ENCODE assay signal across 8 cellular contexts in genomic region chr7:101814996-101815825, GRCh38. TPM values are rescaled to one million over a fixed set of nuclear protein-coding genes. Genes with fewer than 3 reads are reported as not detected.
A peak's percentile ranks its signal among the peaks of the same experiment; 100 is the strongest.
DNase-seq lines count a peak whose midpoint lies in the region; ATAC-seq, FAIRE-seq and TF ChIP-seq lines count a peak whose summit lies in the region.

No MANE protein-coding gene starts in this region.

- no peak for TF ChIP-seq POLR2A in transverse colon (IDR thresholded peaks at IDR 0.05)

- H3K36me3 ChIP-seq in transverse colon = no peaks in the 10 kb centered on the region

- TF ChIP-seq CTCF in omental fat pad (IDR thresholded peaks at IDR 0.05) (no peak), transverse colon (IDR thresholded peaks at IDR 0.05) (peak in 3 of 5 experiments; percentile 43 to 49 (median 47))

- H3K4me1 ChIP-seq in transverse colon = peaks cover 5 to 34% (median 17%) of the 10 kb centered on the region in 4 donors

- peak overlapping the region; percentile 85 for H3K4me3 Mint-ChIP-seq in activated T-helper 1 cell treated with anti-CD3 and anti-CD28 coated beads, Interleukin-12 subunit alpha, Interleukin-12 subunit beta, Interleukin-2, Interleukin-4 antibody, amounts not matched to agents 30 ng/mL and 10 ng/mL and 1 ng/mL, durations not matched to agents 14 hours and 24 hours and 36 hours

- H3K27ac Mint-ChIP-seq in activated T-helper 1 cell treated with anti-CD3 and anti-CD28 coated beads, Interleukin-12 subunit alpha, Interleukin-12 subunit beta, Interleukin-2, Interleukin-4 antibody, amounts not matched to agents 30 ng/mL and 10 ng/mL and 1 ng/mL, durations not matched to agents 14 hours and 24 hours and 36 hours = peak overlapping the region; percentile 69

- 1% methylated on average over 28 of the region's 89 CpGs; no CpG with 5 or more reads in 1 of the 2 donors for WGBS in transverse colon (ENCODE audit: low coverage in 1 of 2), 2 donors

- peaks cover 36% of the 10 kb centered on the region for H3K27me3 Mint-ChIP-seq in activated T-helper 1 cell treated with anti-CD3 and anti-CD28 coated beads, Interleukin-12 subunit alpha, Interleukin-12 subunit beta, Interleukin-2, Interleukin-4 antibody, amounts not matched to agents 30 ng/mL and 10 ng/mL and 1 ng/mL, durations not matched to agents 14 hours and 24 hours and 36 hours (ENCODE audit: insufficient read depth)

- peak; percentile 73 for DNase-seq in NCI-H2196 (lab: John Stamatoyannopoulos, UW; ENCODE audit: unreplicated experiment)
- no peak for DNase-seq in NCI-H2196 treated with DMSO at 0.1 percent for 48 hours (lab: John Stamatoyannopoulos, UW; ENCODE audit: unreplicated experiment)
- peak; percentile 57 to 82 for DNase-seq in NOMO-1 (lab: John Stamatoyannopoulos, UW; ENCODE audit: unreplicated experiment in 2 of 2)
- DNase-seq in activated T-helper 1 cell treated with anti-CD3 and anti-CD28 coated beads, Interleukin-12 subunit alpha, Interleukin-12 subunit beta, Interleukin-2, Interleukin-4 antibody, amounts not matched to agents 30 ng/mL and 10 ng/mL and 1 ng/mL, durations not matched to agents 14 hours and 24 hours and 36 hours (ENCODE audit: low spot score) = peak; percentile 16
- DNase-seq in frontal cortex (ENCODE audit: low spot score in 2 of 2) = peak; percentile 80 to 84
- no peak for DNase-seq in omental fat pad (ENCODE audit: low spot score)
- DNase-seq in transverse colon = peak; percentile 70

- no peaks in the 10 kb centered on the region for H3K9me3 ChIP-seq in transverse colon

- peak overlapping the region; percentile 85 to 88 (median 86) for H3K27ac ChIP-seq in transverse colon

- H3K36me3 Mint-ChIP-seq in activated T-helper 1 cell treated with anti-CD3 and anti-CD28 coated beads, Interleukin-12 subunit alpha, Interleukin-12 subunit beta, Interleukin-2, Interleukin-4 antibody, amounts not matched to agents 30 ng/mL and 10 ng/mL and 1 ng/mL, durations not matched to agents 14 hours and 24 hours and 36 hours (ENCODE audit: low read depth) = peaks cover 4% of the 10 kb centered on the region

- in situ Hi-C loops in transverse colon (cut with MboI; ENCODE audit: low pct_ligation_motif_present in 1 of 4, low pct_unique_long_range_greater_than_20kb in 1 of 4, low sequenced_read_pairs in 3 of 4) = loop anchor here in 2 of 4 donors (5.0 to 10.0 kb wide), 2 partner anchors 128 to 130 kb away; no protein-coding TSS in a partner anchor

- H3K27me3 ChIP-seq in transverse colon = no peaks in the 10 kb centered on the region

- ATAC-seq in HG02870 (IDR thresholded peaks at IDR 0.05; ENCODE audit: unreplicated experiment) = peak; percentile 22
- ATAC-seq in omental fat pad (ENCODE audit: low FRiP score) = peak; percentile 65

- H3K4me3 ChIP-seq in transverse colon = peak overlapping the region; percentile 53 to 80 (median 67)

- no peaks in the 10 kb centered on the region for H3K9me3 Mint-ChIP-seq in activated T-helper 1 cell treated with anti-CD3 and anti-CD28 coated beads, Interleukin-12 subunit alpha, Interleukin-12 subunit beta, Interleukin-2, Interleukin-4 antibody, amounts not matched to agents 30 ng/mL and 10 ng/mL and 1 ng/mL, durations not matched to agents 14 hours and 24 hours and 36 hours

- no peak for TF ChIP-seq EP300 in transverse colon (IDR thresholded peaks at IDR 0.05; ENCODE audit: low read depth)

- H3K4me1 Mint-ChIP-seq in activated T-helper 1 cell treated with anti-CD3 and anti-CD28 coated beads, Interleukin-12 subunit alpha, Interleukin-12 subunit beta, Interleukin-2, Interleukin-4 antibody, amounts not matched to agents 30 ng/mL and 10 ng/mL and 1 ng/mL, durations not matched to agents 14 hours and 24 hours and 36 hours (ENCODE audit: low read depth) = peaks cover 17% of the 10 kb centered on the region

- intact Hi-C loops in activated T-helper 1 cell treated with anti-CD3 and anti-CD28 coated beads, Interleukin-12 subunit alpha, Interleukin-12 subunit beta, Interleukin-2, Interleukin-4 antibody, amounts not matched to agents 30 ng/mL and 10 ng/mL and 1 ng/mL, durations not matched to agents 14 hours and 24 hours and 36 hours (cut with micrococcal nuclease) = loop anchor here (1.0 to 5.0 kb wide), 6 partner anchors 41 to 422 kb away; no protein-coding TSS in a partner anchor
- intact Hi-C loops in transverse colon (cut with DNase I; ENCODE audit: low total_unique reads) = loop anchor here (10.0 kb wide), 3 partner anchors 70 to 310 kb away; no protein-coding TSS in a partner anchor

- no peak for FAIRE-seq in frontal cortex (lab: Jason Lieb, UNC)

RNA-seq across cellular contexts. Expression of gene CUX1, which starts 2.2 kb away (rescaled TPM):
- total RNA-seq in activated T-helper 1 cell treated with anti-CD3 and anti-CD28 coated beads, Interleukin-12 subunit alpha, Interleukin-12 subunit beta, Interleukin-2, Interleukin-4 antibody, amounts not matched to agents 30 ng/mL and 10 ng/mL and 1 ng/mL, durations not matched to agents 14 hours and 24 hours and 36 hours = 26.1 and 26.9 TPM in 2 replicates
- 23.6 TPM for total RNA-seq in frontal cortex
- total RNA-seq in omental fat pad = 100 to 1,000 TPM in 1 of 4 donors, 10 to 100 TPM in 3; 67.6 to 141 (median 75.7) TPM
- total RNA-seq in transverse colon = 100 to 1,000 TPM in 2 of 4 donors, 10 to 100 TPM in 2; 56.9 to 124 (median 93.2) TPM

Comparison
In these comparisons a context has a peak if more than half of its experiments do, and no peak if none do; other contexts are left out.
1. DNase-seq: peak in NCI-H2196 (single experiment), NOMO-1 (2 of 2), activated T-helper 1 cell treated with anti-CD3 and anti-CD28 coated beads, Interleukin-12 subunit alpha, Interleukin-12 subunit beta, Interleukin-2, Interleukin-4 antibody, amounts not matched to agents 30 ng/mL and 10 ng/mL and 1 ng/mL, durations not matched to agents 14 hours and 24 hours and 36 hours (single experiment), frontal cortex (2 of 2) and transverse colon (single experiment); none in NCI-H2196 treated with DMSO at 0.1 percent for 48 hours (single experiment) and omental fat pad (single experiment).
2. CTCF ChIP-seq: peak in transverse colon (3 of 5); none in omental fat pad (0 of 3).